ENCODE assay signal across 19 cellular contexts in the genomic region with DNA sequence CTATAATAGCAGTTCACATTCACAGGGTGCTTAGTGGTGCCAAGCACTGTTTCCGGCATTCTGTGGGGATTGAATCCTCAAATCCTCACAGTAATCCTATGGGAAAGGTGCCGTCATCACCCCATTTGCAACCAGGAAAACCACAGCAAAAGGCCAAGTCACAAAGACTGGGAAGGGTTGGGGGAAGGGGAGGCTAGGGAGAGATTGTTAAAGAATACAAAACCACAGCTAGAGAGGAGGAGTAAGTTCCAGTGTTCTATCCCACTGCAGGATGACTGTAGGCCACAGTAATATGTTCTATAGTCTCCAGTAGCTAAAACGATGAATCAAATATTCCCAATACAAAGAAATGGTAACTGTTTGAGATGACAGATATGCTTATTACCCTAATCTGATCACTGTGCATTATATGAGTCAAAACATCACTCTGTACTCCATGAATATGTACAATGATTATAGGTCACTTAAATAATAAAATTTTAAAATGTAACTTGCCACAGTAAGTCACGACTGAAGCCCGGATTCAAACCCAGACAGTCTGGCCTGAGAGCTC.
A peak's percentile ranks its signal among the peaks of the same experiment; 100 is the strongest.
DNase-seq lines count a peak whose midpoint lies in the region; ATAC-seq, FAIRE-seq and TF ChIP-seq lines count a peak whose summit lies in the region.
"Had no signal": no experiment of that assay in that cellular context is flagged by ENCODE, and none has a peak within 500 bp of the region (broad histone marks: within the 10 kb centered on the region; RNA-seq: fewer than 3 reads in every experiment).

No MANE protein-coding gene starts in this region.

- TF ChIP-seq CTCF in smooth muscle cell (IDR thresholded peaks at IDR 0.05; ENCODE audit: borderline replicate concordance, insufficient read depth, poor library complexity, severe bottlenecking) = no peak
- TF ChIP-seq CTCF in PC-3 (conservative IDR thresholded peaks at IDR 0.05; ENCODE audit: low read depth, low read length) = no peak

- H3K9me3 Mint-ChIP-seq in activated CD4-positive, alpha-beta T cell treated with anti-CD3 and anti-CD28 coated beads for 36 hours (ENCODE audit: low read depth) = no peaks in the 10 kb centered on the region
- H3K9me3 Mint-ChIP-seq: activated CD4-positive, alpha-beta memory T cell treated with anti-CD3 and anti-CD28 coated beads for 36 hours; central memory CD8-positive, alpha-beta T cell had no signal

- no peak overlapping the region for H3K4me3 Mint-ChIP-seq in activated CD4-positive, alpha-beta T cell treated with anti-CD3 and anti-CD28 coated beads for 36 hours
- H3K4me3 Mint-ChIP-seq: activated CD4-positive, alpha-beta memory T cell treated with anti-CD3 and anti-CD28 coated beads for 36 hours; central memory CD8-positive, alpha-beta T cell had no signal

- 48% methylated on average over 5 of the region's 5 CpGs for WGBS in smooth muscle cell (ENCODE audit: low lambda C conversion rate)

- peak; percentile 95 for FAIRE-seq in RCC 7860 (lab: Jason Lieb, UNC)
- FAIRE-seq: endothelial cell of umbilical vein had no signal

- H2AFZ ChIP-seq in smooth muscle cell (ENCODE audit: low read depth) (no peak overlapping the region), PC-3 (ENCODE audit: low read length) (no peak overlapping the region)

- CTCF ChIA-PET in activated CD4-positive, alpha-beta T cell treated with anti-CD3 and anti-CD28 coated beads for 36 hours (lab: Charles Lee) = no interaction called here
- CTCF ChIA-PET in PC-3 (lab: Charles Lee) = no interaction called here

- H3K9ac ChIP-seq in smooth muscle cell (ENCODE audit: low read depth) (no peak overlapping the region), PC-3 (ENCODE audit: low read length) (no peak overlapping the region)

- H3K4me3 ChIP-seq in smooth muscle cell = no peak overlapping the region
- H3K4me3 ChIP-seq in PC-3 (ENCODE audit: low read length) = no peak overlapping the region
- H3K4me3 ChIP-seq: lung, Peyer's patch, spleen had no signal

- H3K79me2 ChIP-seq in smooth muscle cell (ENCODE audit: low read depth) = no peaks in the 10 kb centered on the region
- no peaks in the 10 kb centered on the region for H3K79me2 ChIP-seq in PC-3 (ENCODE audit: low read length)

- H3K27me3 ChIP-seq in smooth muscle cell (ENCODE audit: low read depth) = no peaks in the 10 kb centered on the region
- H3K27me3 ChIP-seq in PC-3 (ENCODE audit: low read length) = no peaks in the 10 kb centered on the region
- H3K27me3 ChIP-seq: Peyer's patch, spleen had no signal

- H3K9me3 ChIP-seq in smooth muscle cell (replicated peaks; ENCODE audit: low read depth) (no peaks in the 10 kb centered on the region), PC-3 (ENCODE audit: low read length) (no peaks in the 10 kb centered on the region)
- H3K9me3 ChIP-seq: Peyer's patch, spleen had no signal

- no peaks in the 10 kb centered on the region for H4K20me1 ChIP-seq in smooth muscle cell (ENCODE audit: low read depth)
- no peaks in the 10 kb centered on the region for H4K20me1 ChIP-seq in PC-3 (ENCODE audit: low read length)

- peak; percentile 63 for ATAC-seq in activated CD4-positive, alpha-beta T cell treated with anti-CD3 and anti-CD28 coated beads for 36 hours
- ATAC-seq in left colon = no peak
- ATAC-seq in PC-3 = no peak

- H3K4me1 ChIP-seq in smooth muscle cell (ENCODE audit: low read depth) (no peaks in the 10 kb centered on the region), PC-3 (ENCODE audit: insufficient read depth, low read length) (peaks cover 10% of the 10 kb centered on the region; the same call in 1 of the 2 replicates)

- intact Hi-C loops in activated CD4-positive, alpha-beta T cell treated with anti-CD3 and anti-CD28 coated beads for 36 hours (cut with DNase I, micrococcal nuclease) = no loop called here
- intact Hi-C loops in left colon (cut with DNase I, micrococcal nuclease) = no loop called here
- intact Hi-C loops in PC-3 (cut with micrococcal nuclease) = no loop called here

- POLR2A ChIA-PET in activated CD4-positive, alpha-beta T cell treated with anti-CD3 and anti-CD28 coated beads for 36 hours (lab: Charles Lee) = no interaction called here
- POLR2A ChIA-PET in PC-3 (lab: Charles Lee; ENCODE audit: unreplicated experiment) = no interaction called here

- H3K9me2 ChIP-seq in PC-3 (replicated peaks; ENCODE audit: low read length) = no peaks in the 10 kb centered on the region

- H3K36me3 Mint-ChIP-seq in activated CD4-positive, alpha-beta T cell treated with anti-CD3 and anti-CD28 coated beads for 36 hours (ENCODE audit: low read depth) = no peaks in the 10 kb centered on the region
- H3K36me3 Mint-ChIP-seq: activated CD4-positive, alpha-beta memory T cell treated with anti-CD3 and anti-CD28 coated beads for 36 hours had no signal

- peaks cover 29% of the 10 kb centered on the region for H3K4me1 Mint-ChIP-seq in activated CD4-positive, alpha-beta T cell treated with anti-CD3 and anti-CD28 coated beads for 36 hours
- H3K4me1 Mint-ChIP-seq: central memory CD8-positive, alpha-beta T cell had no signal

- H3K36me3 ChIP-seq in smooth muscle cell (ENCODE audit: low read depth) (no peaks in the 10 kb centered on the region), PC-3 (ENCODE audit: low read depth, low read length) (no peaks in the 10 kb centered on the region)
- H3K36me3 ChIP-seq: Peyer's patch, spleen had no signal

- H3K27ac ChIP-seq in smooth muscle cell (ENCODE audit: low read depth) = peak overlapping the region; percentile 60
- H3K27ac ChIP-seq in PC-3 (ENCODE audit: low read length) = no peak overlapping the region
- H3K27ac ChIP-seq: Peyer's patch, spleen had no signal

- H3F3A ChIP-seq in smooth muscle cell (ENCODE audit: low read depth) (no peaks in the 10 kb centered on the region), PC-3 (ENCODE audit: low read length, unreplicated experiment) (no peaks in the 10 kb centered on the region)

- no peak for DNase-seq in activated CD4-positive, alpha-beta T cell treated with anti-CD3 and anti-CD28 coated beads for 36 hours
- DNase-seq in activated CD4-positive, alpha-beta T cell treated with anti-CD3 and anti-CD28 coated beads, Interleukin-2, amount 50 U/mL, for 48 hours = no peak
- DNase-seq in RCC 7860 (ENCODE audit: low spot score) (peak; percentile 95), fibroblast of peridontal ligament (ENCODE audit: extremely low read depth) (peak; percentile 85), smooth muscle cell (lab: John Stamatoyannopoulos, UW; ENCODE audit: unreplicated experiment) (no peak), left colon (no peak), PC-3 (no peak), D341Med (ENCODE audit: low spot score) (no peak)
- DNase-seq: ACHN; activated CD4-positive, alpha-beta memory T cell treated with anti-CD3 and anti-CD28 coated beads for 36 hours; activated naive CD4-positive, alpha-beta T cell; NCI-H1105; NCI-H446 treated with DMSO at 0.1 percent for 48 hours; Peyer's patch; spleen; T-helper 2 cell had no signal

- H3K4me2 ChIP-seq in smooth muscle cell (peak overlapping the region; percentile 14), PC-3 (ENCODE audit: low read length) (no peak overlapping the region)

- no peaks in the 10 kb centered on the region for H3K27me3 Mint-ChIP-seq in activated CD4-positive, alpha-beta T cell treated with anti-CD3 and anti-CD28 coated beads for 36 hours
- H3K27me3 Mint-ChIP-seq: activated CD4-positive, alpha-beta memory T cell treated with anti-CD3 and anti-CD28 coated beads for 36 hours; central memory CD8-positive, alpha-beta T cell had no signal

- no TSS peak for BruUV-seq in PC-3 (replicated peaks; lab: Mats Ljungman, UMichigan)

- peak overlapping the region; percentile 39 for H3K27ac Mint-ChIP-seq in activated CD4-positive, alpha-beta T cell treated with anti-CD3 and anti-CD28 coated beads for 36 hours
- H3K27ac Mint-ChIP-seq: activated CD4-positive, alpha-beta memory T cell treated with anti-CD3 and anti-CD28 coated beads for 36 hours had no signal

Comparison
In these comparisons a context has a peak if more than half of its experiments do, and no peak if none do; other contexts are left out.
1. DNase-seq: peak in RCC 7860 (single experiment) and fibroblast of peridontal ligament (single experiment); none in activated CD4-positive, alpha-beta T cell treated with anti-CD3 and anti-CD28 coated beads for 36 hours (single experiment), activated CD4-positive, alpha-beta T cell treated with anti-CD3 and anti-CD28 coated beads, Interleukin-2, amount 50 U/mL, for 48 hours (0 of 2), smooth muscle cell (single experiment), left colon (0 of 2), PC-3 (single experiment) and D341Med (single experiment).